Comparison of ENCODE assay signal across 11 cellular contexts in genomic region chr7:105157278-105157677, GRCh38.
"Had no signal": no experiment of that assay in that cellular context is flagged by ENCODE, and none has a peak within 500 bp of the region (broad histone marks: within the 10 kb centered on the region; RNA-seq: fewer than 3 reads in every experiment).

No MANE protein-coding gene starts in this region.

- H3K4me1 Mint-ChIP-seq: activated naive CD4-positive, alpha-beta T cell treated with anti-CD3 and anti-CD28 coated beads, Interleukin-2, amount 10 ng/mL, durations not matched to agents 7 days and 5 days had no signal

- ATAC-seq: gastroesophageal sphincter, right cardiac atrium had no signal

- H3K27ac ChIP-seq: gastroesophageal sphincter, thyroid gland had no signal

- DNase-seq: activated CD4-positive, CD25-positive, alpha-beta regulatory T cell; activated naive CD4-positive, alpha-beta T cell treated with anti-CD3 and anti-CD28 coated beads, Interleukin-2, amount 10 ng/mL, durations not matched to agents 7 days and 5 days; central memory CD4-positive, alpha-beta T cell; cortex of kidney; right cardiac atrium; stimulated activated CD4-positive, alpha-beta T cell treated with anti-CD3 and anti-CD28 coated beads, Interleukin-2, amount 100 ng/mL, for 24 hours; T-helper 2 cell; thyroid gland had no signal

- H3K9me3 ChIP-seq: gastroesophageal sphincter, thyroid gland had no signal

- FAIRE-seq: urothelium cell line had no signal

- H3K4me1 ChIP-seq: thyroid gland had no signal

- H3K4me3 Mint-ChIP-seq: activated naive CD4-positive, alpha-beta T cell treated with anti-CD3 and anti-CD28 coated beads, Interleukin-2, amount 10 ng/mL, durations not matched to agents 7 days and 5 days had no signal

- H3K4me3 ChIP-seq: gastroesophageal sphincter, thyroid gland had no signal

- H3K9me3 Mint-ChIP-seq: activated naive CD4-positive, alpha-beta T cell treated with anti-CD3 and anti-CD28 coated beads, Interleukin-2, amount 10 ng/mL, durations not matched to agents 7 days and 5 days; activated T-helper 2 cell treated with anti-CD3 and anti-CD28 coated beads, Interferon-gamma antibody, Interleukin-2, Interleukin-4, amounts not matched to agents 10 μg/mL and 5 μg/mL and 100 μg/mL, durations not matched to agents 14 hours and 24 hours and 36 hours had no signal

- H3K27ac Mint-ChIP-seq: activated naive CD4-positive, alpha-beta T cell treated with anti-CD3 and anti-CD28 coated beads, Interleukin-2, amount 10 ng/mL, durations not matched to agents 7 days and 5 days had no signal

- H3K36me3 ChIP-seq: thyroid gland had no signal

- H3K27me3 Mint-ChIP-seq: activated naive CD4-positive, alpha-beta T cell treated with anti-CD3 and anti-CD28 coated beads, Interleukin-2, amount 10 ng/mL, durations not matched to agents 7 days and 5 days had no signal

- H3K27me3 ChIP-seq: gastroesophageal sphincter, thyroid gland had no signal
